1 cellular context compared by ENCODE assay signal in the genomic region with DNA sequence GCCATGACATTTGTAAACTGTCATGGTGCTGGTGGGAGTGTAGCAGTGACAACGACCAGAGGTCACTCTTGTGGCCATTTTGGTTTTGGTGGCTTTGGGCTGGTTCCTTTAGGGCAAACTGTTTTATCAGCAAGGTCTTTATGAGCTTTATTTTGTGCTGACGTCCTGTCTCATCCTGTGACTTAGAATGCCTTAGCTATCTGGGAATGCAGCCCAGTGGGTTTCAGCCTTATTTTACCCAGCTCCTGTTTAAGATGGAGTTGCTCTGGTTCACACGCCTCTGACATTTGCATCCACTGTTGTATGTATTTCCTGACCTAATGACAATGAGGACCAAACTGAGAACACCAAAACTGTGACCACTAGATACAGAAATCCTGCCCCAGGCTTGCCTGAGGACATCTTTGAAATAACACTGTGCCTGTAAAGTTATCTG.
TF ChIP-seq lines count a peak whose summit lies in the region.

No MANE protein-coding gene starts in this region.

TF ChIP-seq in K562, 482 proteins besides CTCF, POLR2A, EP300 and RAD21 (continued from another document and continues in another):
- TF ChIP-seq, protein P1, sequence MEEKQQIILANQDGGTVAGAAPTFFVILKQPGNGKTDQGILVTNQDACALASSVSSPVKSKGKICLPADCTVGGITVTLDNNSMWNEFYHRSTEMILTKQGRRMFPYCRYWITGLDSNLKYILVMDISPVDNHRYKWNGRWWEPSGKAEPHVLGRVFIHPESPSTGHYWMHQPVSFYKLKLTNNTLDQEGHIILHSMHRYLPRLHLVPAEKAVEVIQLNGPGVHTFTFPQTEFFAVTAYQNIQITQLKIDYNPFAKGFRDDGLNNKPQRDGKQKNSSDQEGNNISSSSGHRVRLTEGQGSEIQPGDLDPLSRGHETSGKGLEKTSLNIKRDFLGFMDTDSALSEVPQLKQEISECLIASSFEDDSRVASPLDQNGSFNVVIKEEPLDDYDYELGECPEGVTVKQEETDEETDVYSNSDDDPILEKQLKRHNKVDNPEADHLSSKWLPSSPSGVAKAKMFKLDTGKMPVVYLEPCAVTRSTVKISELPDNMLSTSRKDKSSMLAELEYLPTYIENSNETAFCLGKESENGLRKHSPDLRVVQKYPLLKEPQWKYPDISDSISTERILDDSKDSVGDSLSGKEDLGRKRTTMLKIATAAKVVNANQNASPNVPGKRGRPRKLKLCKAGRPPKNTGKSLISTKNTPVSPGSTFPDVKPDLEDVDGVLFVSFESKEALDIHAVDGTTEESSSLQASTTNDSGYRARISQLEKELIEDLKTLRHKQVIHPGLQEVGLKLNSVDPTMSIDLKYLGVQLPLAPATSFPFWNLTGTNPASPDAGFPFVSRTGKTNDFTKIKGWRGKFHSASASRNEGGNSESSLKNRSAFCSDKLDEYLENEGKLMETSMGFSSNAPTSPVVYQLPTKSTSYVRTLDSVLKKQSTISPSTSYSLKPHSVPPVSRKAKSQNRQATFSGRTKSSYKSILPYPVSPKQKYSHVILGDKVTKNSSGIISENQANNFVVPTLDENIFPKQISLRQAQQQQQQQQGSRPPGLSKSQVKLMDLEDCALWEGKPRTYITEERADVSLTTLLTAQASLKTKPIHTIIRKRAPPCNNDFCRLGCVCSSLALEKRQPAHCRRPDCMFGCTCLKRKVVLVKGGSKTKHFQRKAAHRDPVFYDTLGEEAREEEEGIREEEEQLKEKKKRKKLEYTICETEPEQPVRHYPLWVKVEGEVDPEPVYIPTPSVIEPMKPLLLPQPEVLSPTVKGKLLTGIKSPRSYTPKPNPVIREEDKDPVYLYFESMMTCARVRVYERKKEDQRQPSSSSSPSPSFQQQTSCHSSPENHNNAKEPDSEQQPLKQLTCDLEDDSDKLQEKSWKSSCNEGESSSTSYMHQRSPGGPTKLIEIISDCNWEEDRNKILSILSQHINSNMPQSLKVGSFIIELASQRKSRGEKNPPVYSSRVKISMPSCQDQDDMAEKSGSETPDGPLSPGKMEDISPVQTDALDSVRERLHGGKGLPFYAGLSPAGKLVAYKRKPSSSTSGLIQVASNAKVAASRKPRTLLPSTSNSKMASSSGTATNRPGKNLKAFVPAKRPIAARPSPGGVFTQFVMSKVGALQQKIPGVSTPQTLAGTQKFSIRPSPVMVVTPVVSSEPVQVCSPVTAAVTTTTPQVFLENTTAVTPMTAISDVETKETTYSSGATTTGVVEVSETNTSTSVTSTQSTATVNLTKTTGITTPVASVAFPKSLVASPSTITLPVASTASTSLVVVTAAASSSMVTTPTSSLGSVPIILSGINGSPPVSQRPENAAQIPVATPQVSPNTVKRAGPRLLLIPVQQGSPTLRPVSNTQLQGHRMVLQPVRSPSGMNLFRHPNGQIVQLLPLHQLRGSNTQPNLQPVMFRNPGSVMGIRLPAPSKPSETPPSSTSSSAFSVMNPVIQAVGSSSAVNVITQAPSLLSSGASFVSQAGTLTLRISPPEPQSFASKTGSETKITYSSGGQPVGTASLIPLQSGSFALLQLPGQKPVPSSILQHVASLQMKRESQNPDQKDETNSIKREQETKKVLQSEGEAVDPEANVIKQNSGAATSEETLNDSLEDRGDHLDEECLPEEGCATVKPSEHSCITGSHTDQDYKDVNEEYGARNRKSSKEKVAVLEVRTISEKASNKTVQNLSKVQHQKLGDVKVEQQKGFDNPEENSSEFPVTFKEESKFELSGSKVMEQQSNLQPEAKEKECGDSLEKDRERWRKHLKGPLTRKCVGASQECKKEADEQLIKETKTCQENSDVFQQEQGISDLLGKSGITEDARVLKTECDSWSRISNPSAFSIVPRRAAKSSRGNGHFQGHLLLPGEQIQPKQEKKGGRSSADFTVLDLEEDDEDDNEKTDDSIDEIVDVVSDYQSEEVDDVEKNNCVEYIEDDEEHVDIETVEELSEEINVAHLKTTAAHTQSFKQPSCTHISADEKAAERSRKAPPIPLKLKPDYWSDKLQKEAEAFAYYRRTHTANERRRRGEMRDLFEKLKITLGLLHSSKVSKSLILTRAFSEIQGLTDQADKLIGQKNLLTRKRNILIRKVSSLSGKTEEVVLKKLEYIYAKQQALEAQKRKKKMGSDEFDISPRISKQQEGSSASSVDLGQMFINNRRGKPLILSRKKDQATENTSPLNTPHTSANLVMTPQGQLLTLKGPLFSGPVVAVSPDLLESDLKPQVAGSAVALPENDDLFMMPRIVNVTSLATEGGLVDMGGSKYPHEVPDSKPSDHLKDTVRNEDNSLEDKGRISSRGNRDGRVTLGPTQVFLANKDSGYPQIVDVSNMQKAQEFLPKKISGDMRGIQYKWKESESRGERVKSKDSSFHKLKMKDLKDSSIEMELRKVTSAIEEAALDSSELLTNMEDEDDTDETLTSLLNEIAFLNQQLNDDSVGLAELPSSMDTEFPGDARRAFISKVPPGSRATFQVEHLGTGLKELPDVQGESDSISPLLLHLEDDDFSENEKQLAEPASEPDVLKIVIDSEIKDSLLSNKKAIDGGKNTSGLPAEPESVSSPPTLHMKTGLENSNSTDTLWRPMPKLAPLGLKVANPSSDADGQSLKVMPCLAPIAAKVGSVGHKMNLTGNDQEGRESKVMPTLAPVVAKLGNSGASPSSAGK (IDR thresholded peaks at IDR 0.05) = no peak
- TF ChIP-seq SMAD3 (CRISPR knock-in tag; conservative IDR thresholded peaks at IDR 0.05) (peak; percentile 97), GABPA (tag; conservative IDR thresholded peaks at IDR 0.05; ENCODE audit: low read depth) (peak; percentile 60; the same call in 1 of the 2 replicates), SP1 (CRISPR knock-in tag; IDR thresholded peaks at IDR 0.05) (no peak), HDAC8 (tag; IDR thresholded peaks at IDR 0.05) (peak; percentile 99), SIN3A (IDR thresholded peaks at IDR 0.05; ENCODE audit: borderline replicate concordance in 2 of 2, control insufficient read depth in 1 of 2, low read depth in 2 of 2, low read length in 2 of 2) (no peak), ZNF175 (CRISPR knock-in tag; IDR thresholded peaks at IDR 0.05; ENCODE audit: low read depth) (peak; percentile 98), PHB (CRISPR knock-in tag; IDR thresholded peaks at IDR 0.05) (0 out of 2 replicates have a peak, but pooled peaks have one; percentile 28), BRF1 (IDR thresholded peaks at IDR 0.05; ENCODE audit: borderline replicate concordance, extremely low read depth, insufficient read length) (no peak), ZNF124 (CRISPR knock-in tag; IDR thresholded peaks at IDR 0.05) (no peak), ETS2 (tag; IDR thresholded peaks at IDR 0.05; ENCODE audit: borderline replicate concordance, poor library complexity, severe bottlenecking) (peak; percentile 90), ZNF79 (CRISPR knock-in tag; IDR thresholded peaks at IDR 0.05; ENCODE audit: low read depth) (peak; percentile 94), TGIF2 (CRISPR knock-in tag; IDR thresholded peaks at IDR 0.05) (no peak), ESRRA (IDR thresholded peaks at IDR 0.05; ENCODE audit: borderline replicate concordance, low read depth) (peak; percentile 80), KAT8 (IDR thresholded peaks at IDR 0.05; ENCODE audit: low read depth) (no peak), CCAR2 (IDR thresholded peaks at IDR 0.05; ENCODE audit: low read depth, low read length) (no peak), YBX1 (IDR thresholded peaks at IDR 0.05) (no peak), HCFC1 (IDR thresholded peaks at IDR 0.05; ENCODE audit: low read depth, low read length) (no peak), CREM (IDR thresholded peaks at IDR 0.05; ENCODE audit: low read depth) (peak; percentile 22; the same call in 1 of the 2 replicates), NR2C1 (IDR thresholded peaks at IDR 0.05) (0 out of 2 replicates have a peak, but pooled peaks have one; percentile 16), NR2C1 (tag; IDR thresholded peaks at IDR 0.05) (peak; percentile 96), ZKSCAN8 (CRISPR knock-in tag; IDR thresholded peaks at IDR 0.05) (peak; percentile 97), ARID1B (IDR thresholded peaks at IDR 0.05) (no peak), TEAD1 (CRISPR knock-in tag; IDR thresholded peaks at IDR 0.05) (peak in 1 of 2 experiments; percentile 98; a peak in 2 of 4 replicates), ZNF197 (CRISPR knock-in tag; IDR thresholded peaks at IDR 0.05; ENCODE audit: low read depth) (peak; percentile 96), NFYB (IDR thresholded peaks at IDR 0.05; ENCODE audit: extremely low read depth, insufficient read length) (no peak), BCL6 (CRISPR knock-in tag; IDR thresholded peaks at IDR 0.05) (peak; percentile 95)
- TF ChIP-seq, protein P2, sequence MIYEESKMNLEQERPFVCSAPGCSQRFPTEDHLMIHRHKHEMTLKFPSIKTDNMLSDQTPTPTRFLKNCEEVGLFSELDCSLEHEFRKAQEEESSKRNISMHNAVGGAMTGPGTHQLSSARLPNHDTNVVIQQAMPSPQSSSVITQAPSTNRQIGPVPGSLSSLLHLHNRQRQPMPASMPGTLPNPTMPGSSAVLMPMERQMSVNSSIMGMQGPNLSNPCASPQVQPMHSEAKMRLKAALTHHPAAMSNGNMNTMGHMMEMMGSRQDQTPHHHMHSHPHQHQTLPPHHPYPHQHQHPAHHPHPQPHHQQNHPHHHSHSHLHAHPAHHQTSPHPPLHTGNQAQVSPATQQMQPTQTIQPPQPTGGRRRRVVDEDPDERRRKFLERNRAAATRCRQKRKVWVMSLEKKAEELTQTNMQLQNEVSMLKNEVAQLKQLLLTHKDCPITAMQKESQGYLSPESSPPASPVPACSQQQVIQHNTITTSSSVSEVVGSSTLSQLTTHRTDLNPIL (CRISPR knock-in tag; IDR thresholded peaks at IDR 0.05) = peak; percentile 84; the same call in 1 of the 2 replicates
- TF ChIP-seq, protein P3, sequence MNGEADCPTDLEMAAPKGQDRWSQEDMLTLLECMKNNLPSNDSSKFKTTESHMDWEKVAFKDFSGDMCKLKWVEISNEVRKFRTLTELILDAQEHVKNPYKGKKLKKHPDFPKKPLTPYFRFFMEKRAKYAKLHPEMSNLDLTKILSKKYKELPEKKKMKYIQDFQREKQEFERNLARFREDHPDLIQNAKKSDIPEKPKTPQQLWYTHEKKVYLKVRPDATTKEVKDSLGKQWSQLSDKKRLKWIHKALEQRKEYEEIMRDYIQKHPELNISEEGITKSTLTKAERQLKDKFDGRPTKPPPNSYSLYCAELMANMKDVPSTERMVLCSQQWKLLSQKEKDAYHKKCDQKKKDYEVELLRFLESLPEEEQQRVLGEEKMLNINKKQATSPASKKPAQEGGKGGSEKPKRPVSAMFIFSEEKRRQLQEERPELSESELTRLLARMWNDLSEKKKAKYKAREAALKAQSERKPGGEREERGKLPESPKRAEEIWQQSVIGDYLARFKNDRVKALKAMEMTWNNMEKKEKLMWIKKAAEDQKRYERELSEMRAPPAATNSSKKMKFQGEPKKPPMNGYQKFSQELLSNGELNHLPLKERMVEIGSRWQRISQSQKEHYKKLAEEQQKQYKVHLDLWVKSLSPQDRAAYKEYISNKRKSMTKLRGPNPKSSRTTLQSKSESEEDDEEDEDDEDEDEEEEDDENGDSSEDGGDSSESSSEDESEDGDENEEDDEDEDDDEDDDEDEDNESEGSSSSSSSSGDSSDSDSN (IDR thresholded peaks at IDR 0.05; ENCODE audit: borderline replicate concordance in 1 of 2, low read depth in 2 of 2, low read length in 2 of 2) = no peak
- TF ChIP-seq, protein P4, sequence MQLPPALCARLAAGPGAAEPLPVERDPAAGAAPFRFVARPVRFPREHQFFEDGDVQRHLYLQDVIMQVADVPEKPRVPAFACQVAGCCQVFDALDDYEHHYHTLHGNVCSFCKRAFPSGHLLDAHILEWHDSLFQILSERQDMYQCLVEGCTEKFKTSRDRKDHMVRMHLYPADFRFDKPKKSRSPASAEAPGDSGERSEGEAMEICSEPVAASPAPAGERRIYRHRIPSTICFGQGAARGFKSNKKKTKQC (CRISPR knock-in tag; IDR thresholded peaks at IDR 0.05) = no peak
- TF ChIP-seq, protein P5, sequence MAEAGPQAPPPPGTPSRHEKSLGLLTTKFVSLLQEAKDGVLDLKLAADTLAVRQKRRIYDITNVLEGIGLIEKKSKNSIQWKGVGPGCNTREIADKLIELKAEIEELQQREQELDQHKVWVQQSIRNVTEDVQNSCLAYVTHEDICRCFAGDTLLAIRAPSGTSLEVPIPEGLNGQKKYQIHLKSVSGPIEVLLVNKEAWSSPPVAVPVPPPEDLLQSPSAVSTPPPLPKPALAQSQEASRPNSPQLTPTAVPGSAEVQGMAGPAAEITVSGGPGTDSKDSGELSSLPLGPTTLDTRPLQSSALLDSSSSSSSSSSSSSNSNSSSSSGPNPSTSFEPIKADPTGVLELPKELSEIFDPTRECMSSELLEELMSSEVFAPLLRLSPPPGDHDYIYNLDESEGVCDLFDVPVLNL (CRISPR knock-in tag; IDR thresholded peaks at IDR 0.05; ENCODE audit: low read depth) = no peak
- TF ChIP-seq, protein P6, sequence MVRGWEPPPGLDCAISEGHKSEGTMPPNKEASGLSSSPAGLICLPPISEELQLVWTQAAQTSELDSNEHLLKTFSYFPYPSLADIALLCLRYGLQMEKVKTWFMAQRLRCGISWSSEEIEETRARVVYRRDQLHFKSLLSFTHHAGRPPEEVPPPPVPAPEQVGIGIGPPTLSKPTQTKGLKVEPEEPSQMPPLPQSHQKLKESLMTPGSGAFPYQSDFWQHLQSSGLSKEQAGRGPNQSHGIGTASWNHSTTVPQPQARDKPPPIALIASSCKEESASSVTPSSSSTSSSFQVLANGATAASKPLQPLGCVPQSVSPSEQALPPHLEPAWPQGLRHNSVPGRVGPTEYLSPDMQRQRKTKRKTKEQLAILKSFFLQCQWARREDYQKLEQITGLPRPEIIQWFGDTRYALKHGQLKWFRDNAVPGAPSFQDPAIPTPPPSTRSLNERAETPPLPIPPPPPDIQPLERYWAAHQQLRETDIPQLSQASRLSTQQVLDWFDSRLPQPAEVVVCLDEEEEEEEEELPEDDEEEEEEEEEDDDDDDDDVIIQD (CRISPR knock-in tag; IDR thresholded peaks at IDR 0.05) = peak; percentile 89; the same call in 1 of the 2 replicates
- TF ChIP-seq, protein P7, sequence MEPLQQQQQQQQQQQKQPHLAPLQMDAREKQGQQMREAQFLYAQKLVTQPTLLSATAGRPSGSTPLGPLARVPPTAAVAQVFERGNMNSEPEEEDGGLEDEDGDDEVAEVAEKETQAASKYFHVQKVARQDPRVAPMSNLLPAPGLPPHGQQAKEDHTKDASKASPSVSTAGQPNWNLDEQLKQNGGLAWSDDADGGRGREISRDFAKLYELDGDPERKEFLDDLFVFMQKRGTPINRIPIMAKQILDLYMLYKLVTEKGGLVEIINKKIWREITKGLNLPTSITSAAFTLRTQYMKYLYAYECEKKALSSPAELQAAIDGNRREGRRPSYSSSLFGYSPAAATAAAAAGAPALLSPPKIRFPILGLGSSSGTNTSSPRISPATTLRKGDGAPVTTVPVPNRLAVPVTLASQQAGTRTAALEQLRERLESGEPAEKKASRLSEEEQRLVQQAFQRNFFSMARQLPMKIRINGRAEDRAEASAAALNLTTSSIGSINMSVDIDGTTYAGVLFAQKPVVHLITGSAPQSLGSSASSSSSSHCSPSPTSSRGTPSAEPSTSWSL (CRISPR knock-in tag; IDR thresholded peaks at IDR 0.05; ENCODE audit: borderline replicate concordance) = peak; percentile 91; the same call in 1 of the 2 replicates
- TF ChIP-seq, protein P8, sequence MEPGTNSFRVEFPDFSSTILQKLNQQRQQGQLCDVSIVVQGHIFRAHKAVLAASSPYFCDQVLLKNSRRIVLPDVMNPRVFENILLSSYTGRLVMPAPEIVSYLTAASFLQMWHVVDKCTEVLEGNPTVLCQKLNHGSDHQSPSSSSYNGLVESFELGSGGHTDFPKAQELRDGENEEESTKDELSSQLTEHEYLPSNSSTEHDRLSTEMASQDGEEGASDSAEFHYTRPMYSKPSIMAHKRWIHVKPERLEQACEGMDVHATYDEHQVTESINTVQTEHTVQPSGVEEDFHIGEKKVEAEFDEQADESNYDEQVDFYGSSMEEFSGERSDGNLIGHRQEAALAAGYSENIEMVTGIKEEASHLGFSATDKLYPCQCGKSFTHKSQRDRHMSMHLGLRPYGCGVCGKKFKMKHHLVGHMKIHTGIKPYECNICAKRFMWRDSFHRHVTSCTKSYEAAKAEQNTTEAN (CRISPR knock-in tag; IDR thresholded peaks at IDR 0.05) = no peak
